In genomic region chr7:30246392-30246791, GRCh38 we compare ENCODE assay signal across 2 cellular contexts.
TF ChIP-seq lines count a peak whose summit lies in the region.

No MANE protein-coding gene starts in this region.

TF ChIP-seq in IMR-90, 13 proteins besides CTCF, POLR2A, EP300 and RAD21:
- TF ChIP-seq MXI1 (IDR thresholded peaks at IDR 0.05; ENCODE audit: borderline replicate concordance, low read depth, low read length) (no peak), CEBPB (IDR thresholded peaks at IDR 0.05; ENCODE audit: low read depth, low read length) (no peak), USF2 (IDR thresholded peaks at IDR 0.05; ENCODE audit: low read depth, low read length) (no peak), BHLHE40 (IDR thresholded peaks at IDR 0.05; ENCODE audit: low read depth, low read length) (no peak), SMC3 (IDR thresholded peaks at IDR 0.05; ENCODE audit: low read depth, low read length) (no peak)

TF ChIP-seq in K562, 482 proteins besides CTCF, POLR2A, EP300 and RAD21:
- TF ChIP-seq ZBTB9 (CRISPR knock-in tag; IDR thresholded peaks at IDR 0.05) (no peak), MAFG (tag; conservative IDR thresholded peaks at IDR 0.05) (0 out of 2 replicates have a peak, but pooled peaks have one; percentile 8)
TF ChIP-seq in K562: peak in this region for 1.
